ENCODE assay signal across 24 cellular contexts in genomic region chr9:87392091-87392490, GRCh38.
"Had no signal": no experiment of that assay in that cellular context is flagged by ENCODE, and none has a peak within 500 bp of the region (broad histone marks: within the 10 kb centered on the region; RNA-seq: fewer than 3 reads in every experiment).

No MANE protein-coding gene starts in this region.

- DNase-seq: caudate nucleus; cerebellar nuclear complex; cortex of kidney; effector memory CD8-positive, alpha-beta T cell; gastrocnemius medialis; heart left ventricle; mucosa of descending colon; naive B cell; stimulated activated CD4-positive, alpha-beta T cell treated with anti-CD3 and anti-CD28 coated beads, Interleukin-2, amount 100 ng/mL, for 24 hours; stimulated activated CD4-positive, alpha-beta T cell treated with anti-CD3 and anti-CD28 coated beads, Interleukin-4, amount 100 ng/mL, for 4 hours had no signal

- H3K4me1 ChIP-seq: gastrocnemius medialis, heart left ventricle, neural progenitor cell, right atrium auricular region had no signal

- H3K27me3 Mint-ChIP-seq: memory B cell; naive B cell; stimulated activated memory B cell treated with anti-CD40 and anti-IgM and Interleukin-4, amounts not matched to agents 10 μg/mL and 1 μg/mL and 100 μg/mL, for 72 hours had no signal

- H3K9ac ChIP-seq: neural progenitor cell had no signal

- H3K9me3 Mint-ChIP-seq: effector memory CD8-positive, alpha-beta T cell; neural progenitor cell; stimulated activated memory B cell treated with anti-CD40 and anti-IgM and Interleukin-4, amounts not matched to agents 10 μg/mL and 1 μg/mL and 100 μg/mL, for 72 hours; stimulated activated naive CD8-positive, alpha-beta T cell treated with anti-CD3 and anti-CD28 coated beads, Interleukin-15, Interleukin-2, amounts not matched to agents 100 ng/mL and 50 ng/mL, for 24 hours had no signal

- H3K4me3 Mint-ChIP-seq: effector memory CD8-positive, alpha-beta T cell; memory B cell; mesothelial cell of epicardium; naive B cell; nephron; neural progenitor cell; stimulated activated memory B cell treated with anti-CD40 and anti-IgM and Interleukin-4, amounts not matched to agents 10 μg/mL and 1 μg/mL and 100 μg/mL, for 72 hours; stimulated activated naive CD8-positive, alpha-beta T cell treated with anti-CD3 and anti-CD28 coated beads, Interleukin-15, Interleukin-2, amounts not matched to agents 100 ng/mL and 50 ng/mL, for 24 hours; type B pancreatic cell had no signal

- H3K36me3 Mint-ChIP-seq: memory B cell; mesothelial cell of epicardium; naive B cell; neural progenitor cell; stimulated activated memory B cell treated with anti-CD40 and anti-IgM and Interleukin-4, amounts not matched to agents 10 μg/mL and 1 μg/mL and 100 μg/mL, for 72 hours; type B pancreatic cell had no signal

- H3K27me3 ChIP-seq: gastrocnemius medialis, hepatocyte, neural progenitor cell, right atrium auricular region had no signal

- H3K4me2 ChIP-seq: hepatocyte, neural progenitor cell, smooth muscle cell had no signal

- H3K9me3 ChIP-seq: gastrocnemius medialis, mucosa of descending colon, prostate gland, right atrium auricular region had no signal

- H2AFZ ChIP-seq: hepatocyte, neural progenitor cell had no signal

- H3K27ac ChIP-seq: gastrocnemius medialis, heart left ventricle, hepatocyte, neural progenitor cell, prostate gland, right atrium auricular region had no signal

- H3K4me1 Mint-ChIP-seq: memory B cell; naive B cell; neural progenitor cell; stimulated activated memory B cell treated with anti-CD40 and anti-IgM and Interleukin-4, amounts not matched to agents 10 μg/mL and 1 μg/mL and 100 μg/mL, for 72 hours had no signal

- H3K36me3 ChIP-seq: gastrocnemius medialis, heart left ventricle, neural progenitor cell, prostate gland, right atrium auricular region had no signal

- H3K4me3 ChIP-seq: gastrocnemius medialis, heart left ventricle, hepatocyte, lung, mucosa of descending colon, neural progenitor cell, prostate gland, right atrium auricular region, smooth muscle cell had no signal

- H3K27ac Mint-ChIP-seq: effector memory CD8-positive, alpha-beta T cell; memory B cell; naive B cell; nephron; neural progenitor cell; stimulated activated memory B cell treated with anti-CD40 and anti-IgM and Interleukin-4, amounts not matched to agents 10 μg/mL and 1 μg/mL and 100 μg/mL, for 72 hours; stimulated activated naive CD8-positive, alpha-beta T cell treated with anti-CD3 and anti-CD28 coated beads, Interleukin-15, Interleukin-2, amounts not matched to agents 100 ng/mL and 50 ng/mL, for 24 hours; type B pancreatic cell had no signal

- ATAC-seq: effector memory CD8-positive, alpha-beta T cell; gastrocnemius medialis; heart left ventricle; left lobe of liver; mucosa of descending colon; sciatic nerve; stimulated activated memory B cell treated with anti-CD40 and anti-IgM and Interleukin-4, amounts not matched to agents 10 μg/mL and 1 μg/mL and 100 μg/mL, for 72 hours had no signal

- H3K79me2 ChIP-seq: hepatocyte had no signal
